ENCODE assay signal across 15 cellular contexts in genomic region chr1:100627018-100627716, GRCh38.
DNase-seq lines count a peak whose midpoint lies in the region; ATAC-seq, FAIRE-seq and TF ChIP-seq lines count a peak whose summit lies in the region.
"Had no signal": no experiment of that assay in that cellular context is flagged by ENCODE, and none has a peak within 500 bp of the region (broad histone marks: within the 10 kb centered on the region; RNA-seq: fewer than 3 reads in every experiment).

No MANE protein-coding gene starts in this region.

- H3K9me3 Mint-ChIP-seq in natural killer cell treated with Interleukin-12 subunit alpha and Interleukin-12 subunit beta and Interleukin-15 and Interleukin-18, amount 100 ng/mL, for 72 hours, result peaks cover 7% of the 10 kb centered on the region
- H3K9me3 Mint-ChIP-seq in natural killer cell, result no peaks in the 10 kb centered on the region

- intact Hi-C loops in natural killer cell (cut with micrococcal nuclease), result no loop called here

- peaks cover 14 to 21% of the 10 kb centered on the region in 2 donors for H3K27me3 Mint-ChIP-seq in natural killer cell treated with Interleukin-12 subunit alpha and Interleukin-12 subunit beta and Interleukin-15 and Interleukin-18, amount 100 ng/mL, for 72 hours
- peaks cover 0 to 10% of the 10 kb centered on the region in 2 donors for H3K27me3 Mint-ChIP-seq in natural killer cell (ENCODE audit: low read depth in 2 of 2)

- H3K4me3 Mint-ChIP-seq in natural killer cell treated with Interleukin-12 subunit alpha and Interleukin-12 subunit beta and Interleukin-15 and Interleukin-18, amount 100 ng/mL, for 72 hours, result peak overlapping the region; percentile 16
- no peak overlapping the region for H3K4me3 Mint-ChIP-seq in natural killer cell
- H3K4me3 Mint-ChIP-seq: CD4-positive, alpha-beta memory T cell; mesothelial cell of epicardium had no signal

- no peak for DNase-seq in natural killer cell treated with Interleukin-12 subunit alpha and Interleukin-12 subunit beta and Interleukin-15 and Interleukin-18, amount 100 ng/mL, for 72 hours (ENCODE audit: low spot score)
- DNase-seq in natural killer cell (no peak), SKM-1 treated with dmso at 0.1 percent for 144 hours (lab: John Stamatoyannopoulos, UW; ENCODE audit: unreplicated experiment) (peak; percentile 60), glomerular visceral epithelial cell (ENCODE audit: extremely low spot score) (peak; percentile 77), urothelium cell line (ENCODE audit: low spot score) (peak; percentile 52), NCI-H2196 (lab: John Stamatoyannopoulos, UW; ENCODE audit: unreplicated experiment) (no peak), foreskin keratinocyte (no peak)
- no peak for DNase-seq in activated CD4-positive, alpha-beta T cell treated with anti-CD3 and anti-CD28 coated beads, Interleukin-2, amount 50 U/mL, for 4 hours
- DNase-seq: CD4-positive, alpha-beta memory T cell; glutamatergic neuron; NCI-H526; stimulated activated naive CD4-positive, alpha-beta T cell treated with Interleukin-2 at 50 U/mL for 16 hours; T-helper 2 cell had no signal

- H3K27me3 ChIP-seq in foreskin keratinocyte, result no peaks in the 10 kb centered on the region

- peaks cover 23 to 29% of the 10 kb centered on the region in 2 donors for H3K4me1 Mint-ChIP-seq in natural killer cell treated with Interleukin-12 subunit alpha and Interleukin-12 subunit beta and Interleukin-15 and Interleukin-18, amount 100 ng/mL, for 72 hours (ENCODE audit: low read depth in 2 of 2)
- H3K4me1 Mint-ChIP-seq in natural killer cell, result peaks cover 10% of the 10 kb centered on the region in 2 donors
- H3K4me1 Mint-ChIP-seq: mesothelial cell of epicardium had no signal

- ATAC-seq in natural killer cell treated with Interleukin-12 subunit alpha and Interleukin-12 subunit beta and Interleukin-15 and Interleukin-18, amount 100 ng/mL, for 72 hours, result no peak
- no peak for ATAC-seq in natural killer cell
- ATAC-seq in foreskin keratinocyte, result no peak
- ATAC-seq: K562 had no signal

- TF ChIP-seq CTCF in natural killer cell (IDR thresholded peaks at IDR 0.05), result no peak
- no peak for TF ChIP-seq CTCF in foreskin keratinocyte (conservative IDR thresholded peaks at IDR 0.05)

- H3K27ac ChIP-seq in foreskin keratinocyte, result no peak overlapping the region

- FAIRE-seq in urothelium cell line (lab: Jason Lieb, UNC), result no peak
- FAIRE-seq: K562 had no signal

- peaks cover 4% of the 10 kb centered on the region for H3K36me3 Mint-ChIP-seq in natural killer cell treated with Interleukin-12 subunit alpha and Interleukin-12 subunit beta and Interleukin-15 and Interleukin-18, amount 100 ng/mL, for 72 hours
- no peaks in the 10 kb centered on the region for H3K36me3 Mint-ChIP-seq in natural killer cell
- H3K36me3 Mint-ChIP-seq: CD4-positive, alpha-beta memory T cell; mesothelial cell of epicardium had no signal

- peak overlapping the region; percentile 15 to 30 for H3K27ac Mint-ChIP-seq in natural killer cell treated with Interleukin-12 subunit alpha and Interleukin-12 subunit beta and Interleukin-15 and Interleukin-18, amount 100 ng/mL, for 72 hours
- no peak overlapping the region for H3K27ac Mint-ChIP-seq in natural killer cell
- H3K27ac Mint-ChIP-seq: CD4-positive, alpha-beta memory T cell; mesothelial cell of epicardium had no signal

- no peaks in the 10 kb centered on the region for H3K4me1 ChIP-seq in foreskin keratinocyte

Comparison
In these comparisons a context has a peak if more than half of its experiments do, and no peak if none do; other contexts are left out.
1. H3K27ac Mint-ChIP-seq: peak in natural killer cell treated with Interleukin-12 subunit alpha and Interleukin-12 subunit beta and Interleukin-15 and Interleukin-18, amount 100 ng/mL, for 72 hours (2 of 2); none in natural killer cell (0 of 2).
2. DNase-seq: peak in SKM-1 treated with dmso at 0.1 percent for 144 hours (single experiment), glomerular visceral epithelial cell (single experiment) and urothelium cell line (single experiment); none in natural killer cell treated with Interleukin-12 subunit alpha and Interleukin-12 subunit beta and Interleukin-15 and Interleukin-18, amount 100 ng/mL, for 72 hours (single experiment), natural killer cell (single experiment), NCI-H2196 (single experiment), activated CD4-positive, alpha-beta T cell treated with anti-CD3 and anti-CD28 coated beads, Interleukin-2, amount 50 U/mL, for 4 hours (0 of 2) and foreskin keratinocyte (0 of 2).